In genomic region chr17:4412933-4413831, GRCh38 we compare ENCODE assay signal across 8 cellular contexts. TPM values are rescaled to one million over a fixed set of nuclear protein-coding genes. Genes with fewer than 3 reads are reported as not detected.
DNase-seq lines count a peak whose midpoint lies in the region; ATAC-seq, FAIRE-seq and TF ChIP-seq lines count a peak whose summit lies in the region.

No MANE protein-coding gene starts in this region.

- TF ChIP-seq CTCF in heart left ventricle (IDR thresholded peaks at IDR 0.05) = peak; percentile 83 to 96 (median 88)

- peak; percentile 94 for DNase-seq in CD1c-positive myeloid dendritic cell (ENCODE audit: extremely low spot score)
- DNase-seq in GM23248 = peak; percentile 93
- DNase-seq in NCI-H146 treated with DMSO at 0.1 percent for 48 hours (lab: John Stamatoyannopoulos, UW; ENCODE audit: unreplicated experiment) = peak; percentile 62
- peak; percentile 60 to 93 (median 86) for DNase-seq in T-cell
- DNase-seq in activated naive CD8-positive, alpha-beta T cell treated with anti-CD3 and anti-CD28 coated beads, Interleukin-2, amount 10 ng/mL, durations not matched to agents 7 days and 5 days = peak; percentile 95
- peak; percentile 90 to 95 (median 92) for DNase-seq in heart left ventricle
- peak; percentile 71 for DNase-seq in pulmonary artery endothelial cell (ENCODE audit: low read depth, low spot score)
- DNase-seq in urothelium cell line (ENCODE audit: low spot score) = peak; percentile 81

- FAIRE-seq in urothelium cell line (lab: Jason Lieb, UNC) = no peak

- H3F3A ChIP-seq in GM23248 (ENCODE audit: insufficient read depth) = no peaks in the 10 kb centered on the region

- TF ChIP-seq POLR2A in heart left ventricle (IDR thresholded peaks at IDR 0.05) = no peak

- H3K36me3 Mint-ChIP-seq in T-cell = no peaks in the 10 kb centered on the region
- no peaks in the 10 kb centered on the region for H3K36me3 Mint-ChIP-seq in activated naive CD8-positive, alpha-beta T cell treated with anti-CD3 and anti-CD28 coated beads, Interleukin-2, amount 10 ng/mL, durations not matched to agents 7 days and 5 days

- H3K9me3 ChIP-seq in GM23248 (ENCODE audit: low read depth) = no peaks in the 10 kb centered on the region
- H3K9me3 ChIP-seq in heart left ventricle = no peaks in the 10 kb centered on the region

- H3K4me3 ChIP-seq in GM23248 (no peak overlapping the region; the same call in 1 of the 2 replicates), heart left ventricle (peak overlapping the region in 1 of 12 donors; percentile 23)

- no peaks in the 10 kb centered on the region for H3K27me3 Mint-ChIP-seq in T-cell
- no peaks in the 10 kb centered on the region for H3K27me3 Mint-ChIP-seq in activated naive CD8-positive, alpha-beta T cell treated with anti-CD3 and anti-CD28 coated beads, Interleukin-2, amount 10 ng/mL, durations not matched to agents 7 days and 5 days

- peak overlapping the region; percentile 28 to 55 for H3K27ac Mint-ChIP-seq in T-cell
- peak overlapping the region; percentile 75 for H3K27ac Mint-ChIP-seq in activated naive CD8-positive, alpha-beta T cell treated with anti-CD3 and anti-CD28 coated beads, Interleukin-2, amount 10 ng/mL, durations not matched to agents 7 days and 5 days

- H3K36me3 ChIP-seq in GM23248 (ENCODE audit: low read depth) (no peaks in the 10 kb centered on the region), heart left ventricle (no peaks in the 10 kb centered on the region)

- H3K4me1 Mint-ChIP-seq in T-cell = peaks cover 4 to 7% (median 5%) of the 10 kb centered on the region in 3 donors
- peaks cover 5% of the 10 kb centered on the region for H3K4me1 Mint-ChIP-seq in activated naive CD8-positive, alpha-beta T cell treated with anti-CD3 and anti-CD28 coated beads, Interleukin-2, amount 10 ng/mL, durations not matched to agents 7 days and 5 days

- H3K27me3 ChIP-seq in GM23248 (replicated peaks; ENCODE audit: insufficient read depth) = no peaks in the 10 kb centered on the region
- no peaks in the 10 kb centered on the region for H3K27me3 ChIP-seq in heart left ventricle

- intact Hi-C loops in heart left ventricle (cut with DNase I) = loop anchor here (1.0 to 5.0 kb wide), 8 partner anchors 46 to 216 kb away; partner anchors contain the start of gene UBE2G1 (in 1 of the 10)

- ATAC-seq in T-cell (replicated peaks in 1 of 4) (peak; percentile 79 to 99 (median 94)), heart left ventricle (peak; percentile 93 to 98 (median 98))
- peak; percentile 100 for ATAC-seq in activated naive CD8-positive, alpha-beta T cell treated with anti-CD3 and anti-CD28 coated beads, Interleukin-2, amount 10 ng/mL, durations not matched to agents 7 days and 5 days (ENCODE audit: low read depth)

- peak overlapping the region; percentile 62 for H2AFZ ChIP-seq in GM23248

- CTCF ChIA-PET in T-cell (lab: Charles Lee) = interaction anchor here (0.5 to 3.8 kb wide), 11 partner anchors 10 to 675 kb away, joined by 3 to 27 read pairs (median 3); no protein-coding TSS in a partner anchor

- no peaks in the 10 kb centered on the region for H3K9me2 ChIP-seq in GM23248 (ENCODE audit: insufficient read depth)

- in situ Hi-C loops in GM23248 (cut with MboI) = loop anchor here (10.0 kb wide), 1 partner anchor 198 kb away; no protein-coding TSS in a partner anchor

- WGBS in GM23248 (ENCODE audit: low coverage in 1 of 2, low lambda C conversion rate in 2 of 2, missing lambda C conversion rate in 2 of 2), 2 experiments = 26 to 37% methylated on average over 17 to 26 of the region's 27 CpGs
- 33 to 40% (median 36%) methylated on average over 22 to 27 of the region's 27 CpGs for WGBS in heart left ventricle, 4 donors

- H3K4me1 ChIP-seq in GM23248 (ENCODE audit: insufficient read depth) (no peaks in the 10 kb centered on the region), heart left ventricle (peaks cover 0 to 8% (median 0%) of the 10 kb centered on the region in 12 donors)

- H3K4me2 ChIP-seq in GM23248 (ENCODE audit: unreplicated experiment) = peak overlapping the region; percentile 41

- H3K27ac ChIP-seq in GM23248 (no peak overlapping the region), heart left ventricle (no peak overlapping the region)

- no peaks in the 10 kb centered on the region for H4K20me1 ChIP-seq in GM23248 (ENCODE audit: insufficient read depth)

- H3K79me2 ChIP-seq in GM23248 (ENCODE audit: insufficient read depth) = no peaks in the 10 kb centered on the region

- no peaks in the 10 kb centered on the region for H3K9me3 Mint-ChIP-seq in T-cell
- no peaks in the 10 kb centered on the region for H3K9me3 Mint-ChIP-seq in activated naive CD8-positive, alpha-beta T cell treated with anti-CD3 and anti-CD28 coated beads, Interleukin-2, amount 10 ng/mL, durations not matched to agents 7 days and 5 days

- no peak overlapping the region for H3K9ac ChIP-seq in GM23248

- POLR2A ChIA-PET in T-cell (lab: Charles Lee) = interaction anchor here in 1 of 2 donors (0.6 kb wide), 1 partner anchor 454 kb away, joined by 8 read pairs; no protein-coding TSS in a partner anchor
- POLR2A ChIA-PET in activated naive CD8-positive, alpha-beta T cell treated with anti-CD3 and anti-CD28 coated beads, Interleukin-2, amount 10 ng/mL, durations not matched to agents 7 days and 5 days (lab: Charles Lee) = interaction anchor here (1.2 kb wide), 1 partner anchor 213 kb away, joined by 3 read pairs; no protein-coding TSS in a partner anchor

- peak overlapping the region; percentile 28 to 68 (median 68) for H3K4me3 Mint-ChIP-seq in T-cell
- peak overlapping the region; percentile 71 for H3K4me3 Mint-ChIP-seq in activated naive CD8-positive, alpha-beta T cell treated with anti-CD3 and anti-CD28 coated beads, Interleukin-2, amount 10 ng/mL, durations not matched to agents 7 days and 5 days

RNA-seq across cellular contexts. Expression of gene SPNS3, which starts 20.6 kb away (rescaled TPM):
- not detected in 2 replicates for total RNA-seq in GM23248 (2014; rRNA removed; shearing (Covaris generic))
- polyA plus RNA-seq in GM23248 (2016; fragmentation: Nextera tagmentation; extraction: Ambion mirVana) (not detected in 2 replicates), heart left ventricle (under 1 TPM; 0.36 to 0.50 TPM)
- total RNA-seq in T-cell (1 to 10 TPM; 2.3 to 5.4 (median 4.6) TPM), heart left ventricle (1 to 10 TPM in 5 of 9 donors, under 1 TPM in 1, not detected in 3; 0.23 to 1.9 (median 1.1) TPM), pulmonary artery endothelial cell (0.13 and 0.21 TPM in 2 replicates)
- 10 to 100 TPM; 26.5 to 32.9 TPM for total RNA-seq in activated naive CD8-positive, alpha-beta T cell treated with anti-CD3 and anti-CD28 coated beads, Interleukin-2, amount 10 ng/mL, durations not matched to agents 7 days and 5 days

RNA-seq across cellular contexts. Expression of gene UBE2G1, which starts 46.7 kb away (rescaled TPM):
- 37.8 and 39.2 TPM in 2 replicates for total RNA-seq in GM23248 (2014; rRNA removed; shearing (Covaris generic))
- polyA plus RNA-seq in GM23248 (2016; fragmentation: Nextera tagmentation; extraction: Ambion mirVana) = 49.4 and 55.8 TPM in 2 replicates
- total RNA-seq in T-cell = 10 to 100 TPM; 49.6 to 62.5 (median 56.4) TPM
- 10 to 100 TPM; 65.6 to 69.4 TPM for total RNA-seq in activated naive CD8-positive, alpha-beta T cell treated with anti-CD3 and anti-CD28 coated beads, Interleukin-2, amount 10 ng/mL, durations not matched to agents 7 days and 5 days
- 100 to 1,000 TPM in 3 of 9 donors, 10 to 100 TPM in 6; 79.4 to 125 (median 96.2) TPM for total RNA-seq in heart left ventricle
- polyA plus RNA-seq in heart left ventricle = 10 to 100 TPM; 19.4 to 55.2 TPM
- 38.1 and 38.6 TPM in 2 replicates for total RNA-seq in pulmonary artery endothelial cell

Comparison
In these comparisons a context has a peak if more than half of its experiments do, and no peak if none do; other contexts are left out.
1. RNA of gene SPNS3, which starts 20.6 kb away (total RNA-seq): 26.5 to 32.9 TPM in activated naive CD8-positive, alpha-beta T cell treated with anti-CD3 and anti-CD28 coated beads, Interleukin-2, amount 10 ng/mL, durations not matched to agents 7 days and 5 days; 2.3 to 5.4 TPM in T-cell, 0.23 to 1.9 TPM in heart left ventricle, 0.13 to 0.21 TPM in pulmonary artery endothelial cell and not detected in GM23248; every median in the first group is over 4 times any median in the second.
2. Peak in every context shown above with its lines, with median percentiles within 50 percentile points of each other: DNase-seq and ATAC-seq.